ENCODE assay signal across 8 cellular contexts in genomic region chr7:74890158-74891123, GRCh38. TPM values are rescaled to one million over a fixed set of nuclear protein-coding genes. Genes with fewer than 3 reads are reported as not detected.
A peak's percentile ranks its signal among the peaks of the same experiment; 100 is the strongest.
DNase-seq lines count a peak whose midpoint lies in the region; ATAC-seq and TF ChIP-seq lines count a peak whose summit lies in the region.
"Not testable (repeated sequence)": the region's sequence is repeated elsewhere in the genome, so short reads cannot be mapped to it uniquely, and the experiment has no call there.

No MANE protein-coding gene starts in this region.

- H3K4me2 ChIP-seq in Karpas-422 (ENCODE audit: low read depth, low read length, poor library complexity, severe bottlenecking) = peak overlapping the region; percentile 32

- H3K27ac Mint-ChIP-seq in CD8-positive, alpha-beta T cell = peak overlapping the region; percentile 87

- not testable (repeated sequence) for H4K20me1 ChIP-seq in Karpas-422 (ENCODE audit: insufficient read depth, low read depth, low read length)

- intact Hi-C loops in CD8-positive, alpha-beta T cell (cut with DNase I, micrococcal nuclease) = not testable (repeated sequence)

- peak; percentile 76 for ATAC-seq in CD8-positive, alpha-beta T cell
- ATAC-seq in GM21723 (IDR thresholded peaks at IDR 0.05; ENCODE audit: unreplicated experiment) = peak; percentile 77

- H3K4me3 Mint-ChIP-seq in CD8-positive, alpha-beta T cell = peak overlapping the region; percentile 76

- not testable (repeated sequence) for H3K4me1 ChIP-seq in CD8-positive, alpha-beta T cell (ENCODE audit: insufficient read depth, low read length); Karpas-422 (ENCODE audit: low read length)

- not testable (repeated sequence) for H3K36me3 ChIP-seq in CD8-positive, alpha-beta T cell (ENCODE audit: insufficient read depth, low read length); Karpas-422 (ENCODE audit: insufficient read depth, low read length)

- peak overlapping the region; percentile 41 for H3K4me3 ChIP-seq in CD8-positive, alpha-beta T cell (ENCODE audit: low read depth, low read length)
- peak overlapping the region; percentile 64; the same call in 1 of the 2 replicates for H3K4me3 ChIP-seq in Karpas-422 (ENCODE audit: low read length)
- H3K4me3 ChIP-seq in epithelial cell of esophagus (ENCODE audit: low read length) = peak overlapping the region; percentile 52

- not testable (repeated sequence) for H3K79me2 ChIP-seq in Karpas-422 (ENCODE audit: low read length)

- CTCF ChIA-PET in CD8-positive, alpha-beta T cell (lab: Charles Lee) = not testable (repeated sequence)

- peak; percentile 55 to 85 (median 69) for DNase-seq in CD8-positive, alpha-beta T cell
- DNase-seq in Karpas-422 = peak; percentile 84
- peak; percentile 78 for DNase-seq in activated T-cell treated with anti-CD3 and anti-CD28 coated beads for 48 hours (ENCODE audit: low read depth)
- peak; percentile 82 for DNase-seq in epithelial cell of esophagus (ENCODE audit: low read depth)
- DNase-seq in midbrain (lab: John Stamatoyannopoulos, UW) = peak; percentile 71
- peak; percentile 53 to 77 (median 56) for DNase-seq in stimulated activated CD4-positive, alpha-beta T cell treated with anti-CD3 and anti-CD28 coated beads, TNF-alpha, amount 100 ng/mL, for 48 hours (ENCODE audit: low read depth in 3 of 3)

- H3K9me3 Mint-ChIP-seq in CD8-positive, alpha-beta T cell = not testable (repeated sequence)

- H3K27ac ChIP-seq in CD8-positive, alpha-beta T cell (ENCODE audit: low read depth, low read length) = peak overlapping the region; percentile 61
- not testable (repeated sequence) for H3K27ac ChIP-seq in Karpas-422 (ENCODE audit: low read length)

- not testable (repeated sequence) for H2AFZ ChIP-seq in Karpas-422 (ENCODE audit: low read length)

- H3K9me2 ChIP-seq in Karpas-422 (replicated peaks; ENCODE audit: insufficient read depth, low read length) = not testable (repeated sequence)

- peak overlapping the region; percentile 75 for H3K9ac ChIP-seq in Karpas-422 (ENCODE audit: low read length)

- H3K9me3 ChIP-seq in CD8-positive, alpha-beta T cell (ENCODE audit: low read length); Karpas-422 (ENCODE audit: low read length): not testable (repeated sequence)

- H3K27me3 Mint-ChIP-seq in CD8-positive, alpha-beta T cell (ENCODE audit: low read depth) = not testable (repeated sequence)

- TF ChIP-seq CTCF in CD8-positive, alpha-beta T cell (IDR thresholded peaks at IDR 0.05); epithelial cell of esophagus (IDR thresholded peaks at IDR 0.05; ENCODE audit: insufficient read depth, low read depth, low read length, missing control alignments): not testable (repeated sequence)

- H3K36me3 Mint-ChIP-seq in CD8-positive, alpha-beta T cell = not testable (repeated sequence)

- H3K27me3 ChIP-seq in CD8-positive, alpha-beta T cell (ENCODE audit: insufficient read depth, low read length); Karpas-422 (ENCODE audit: low read length): not testable (repeated sequence)

- H3K4me1 Mint-ChIP-seq in CD8-positive, alpha-beta T cell (ENCODE audit: low read depth) = not testable (repeated sequence)

- POLR2A ChIA-PET in CD8-positive, alpha-beta T cell (lab: Charles Lee) = not testable (repeated sequence)

TF ChIP-seq in PFSK-1, 5 proteins besides CTCF, POLR2A, EP300 and RAD21:
- peak; percentile 66 for TF ChIP-seq POLR2AphosphoS5 (IDR thresholded peaks at IDR 0.05; ENCODE audit: low read depth, low read length)
- peak; percentile 64; the same call in 1 of the 2 replicates for TF ChIP-seq TAF1 (IDR thresholded peaks at IDR 0.05; ENCODE audit: borderline replicate concordance, insufficient read depth, low read length)

RNA-seq across cellular contexts. Expression of gene GTF2IRD2, which starts 39.0 kb away (rescaled TPM):
- total RNA-seq in CD8-positive, alpha-beta T cell = 10 to 100 TPM; 12.9 to 13.1 TPM
- 5.6 and 9.3 TPM in 2 replicates for total RNA-seq in Karpas-422 (2014; rRNA removed; shearing (Covaris generic); ENCODE audit: low replicate concordance)
- 1.4 TPM for polyA plus RNA-seq in PFSK-1 (2012; ENCODE audit: insufficient read length, low read depth)
